ENCODE assay signal across 9 cellular contexts in genomic region chr16:3083408-3083807, GRCh38. TPM values are rescaled to one million over a fixed set of nuclear protein-coding genes. Genes with fewer than 3 reads are reported as not detected.
"Had no signal": no experiment of that assay in that cellular context is flagged by ENCODE, and none has a peak within 500 bp of the region (broad histone marks: within the 10 kb centered on the region; RNA-seq: fewer than 3 reads in every experiment).

No MANE protein-coding gene starts in this region.

RNA-seq across cellular contexts. Expression of gene ZSCAN10, which starts 15.7 kb away (rescaled TPM):
- total RNA-seq: activated T-helper 2 cell treated with anti-CD3 and anti-CD28 coated beads, Interferon-gamma antibody, Interleukin-2, Interleukin-4, amounts not matched to agents 10 μg/mL and 5 μg/mL and 100 μg/mL, durations not matched to agents 14 hours and 24 hours and 36 hours; bronchial epithelial cell; cardiac septum; cerebellum; esophagus muscularis mucosa; foreskin keratinocyte; gastrocnemius medialis; heart left ventricle had no signal
- polyA plus RNA-seq: adipose tissue, foreskin keratinocyte, heart left ventricle had no signal

RNA-seq across cellular contexts. Expression of gene BICDL2, which starts 46.7 kb away (rescaled TPM):
- total RNA-seq: cardiac septum, cerebellum, heart left ventricle had no signal
